ENCODE assay signal across 1 cellular context in genomic region chr16:54987081-54987480, GRCh38.
TF ChIP-seq lines count a peak whose summit lies in the region.

No MANE protein-coding gene starts in this region.

TF ChIP-seq in H1, 55 proteins besides CTCF, POLR2A, EP300 and RAD21:
- TF ChIP-seq BRCA1 (IDR thresholded peaks at IDR 0.05; ENCODE audit: low read depth, low read length) (no peak), KDM5A (IDR thresholded peaks at IDR 0.05; ENCODE audit: low read length) (no peak), POLR2AphosphoS5 (IDR thresholded peaks at IDR 0.05; ENCODE audit: low read depth, low read length) (no peak), USF2 (IDR thresholded peaks at IDR 0.05; ENCODE audit: low read length) (no peak), TBP (IDR thresholded peaks at IDR 0.05; ENCODE audit: low read depth, low read length) (no peak), HDAC6 (IDR thresholded peaks at IDR 0.05; ENCODE audit: low read depth, low read length) (no peak), SIN3A (conservative IDR thresholded peaks at IDR 0.05 in 1 of 2, IDR thresholded peaks at IDR 0.05 in 1 of 2; ENCODE audit: low read depth in 1 of 2, low read length in 2 of 2) (no peak), CHD2 (IDR thresholded peaks at IDR 0.05; ENCODE audit: low read length) (no peak), JUN (IDR thresholded peaks at IDR 0.05; ENCODE audit: low read depth, low read length) (no peak)
